In the genomic region with DNA sequence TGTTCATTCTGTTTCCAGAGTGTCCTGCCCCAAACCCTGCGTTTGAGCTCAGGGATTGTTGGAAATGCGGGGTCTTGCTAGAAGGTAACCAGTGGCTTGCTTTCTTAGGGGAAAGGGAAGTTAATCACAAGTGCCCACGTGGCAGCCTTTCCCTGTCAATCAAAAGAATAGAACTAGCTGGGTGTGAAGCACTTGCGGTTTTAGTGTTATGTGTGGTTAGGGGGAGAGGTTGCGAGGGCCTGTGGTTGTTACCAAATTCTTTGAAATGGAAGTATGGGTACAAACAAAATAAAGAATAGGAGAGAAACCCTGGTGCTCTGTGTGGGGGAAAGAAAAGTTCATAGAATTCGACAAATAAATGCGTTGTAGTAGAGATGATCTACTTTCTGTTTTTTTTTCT, we compare ENCODE assay signal across 8 cellular contexts.
DNase-seq lines count a peak whose midpoint lies in the region; ATAC-seq and TF ChIP-seq lines count a peak whose summit lies in the region.

No MANE protein-coding gene starts in this region.

- H3K4me3 ChIP-seq in GM06990 (replicated peaks; ENCODE audit: low read depth, low read length) (peak overlapping the region; percentile 22), NB4 (ENCODE audit: low read depth, low read length) (peak overlapping the region; percentile 37)

- peaks cover 74% of the 10 kb centered on the region for H3K4me1 Mint-ChIP-seq in HFFc6 (ENCODE audit: low read depth)

- no peak for TF ChIP-seq POLR2A in NB4 (IDR thresholded peaks at IDR 0.05; ENCODE audit: extremely low read depth, insufficient read length)

- ATAC-seq in omental fat pad (ENCODE audit: low FRiP score): no peak

- no peaks in the 10 kb centered on the region; the same call in 1 of the 2 replicates for H3K27me3 Mint-ChIP-seq in HFFc6 (ENCODE audit: insufficient read depth)

- H3K36me3 Mint-ChIP-seq in HFFc6 (ENCODE audit: low read depth): peaks cover 26% of the 10 kb centered on the region

- TF ChIP-seq CTCF in GM06990 (IDR thresholded peaks at IDR 0.05; ENCODE audit: insufficient read depth, low read length, poor library complexity, severe bottlenecking): no peak
- TF ChIP-seq CTCF in HFFc6 (IDR thresholded peaks at IDR 0.05): no peak
- TF ChIP-seq CTCF in NB4 (IDR thresholded peaks at IDR 0.05; ENCODE audit: low read depth, low read length): no peak
- TF ChIP-seq CTCF in omental fat pad (IDR thresholded peaks at IDR 0.05): no peak

- H3K27me3 ChIP-seq in GM06990 (replicated peaks; ENCODE audit: control insufficient read depth, insufficient read depth, low read length): no peaks in the 10 kb centered on the region

- H3K9me3 Mint-ChIP-seq in HFFc6: no peaks in the 10 kb centered on the region

- H3K27ac Mint-ChIP-seq in HFFc6: peak overlapping the region; percentile 25; the same call in 1 of the 2 replicates

- no peak overlapping the region for H3K4me3 Mint-ChIP-seq in HFFc6

- no peaks in the 10 kb centered on the region for H3K36me3 ChIP-seq in GM06990 (ENCODE audit: control insufficient read depth, insufficient read depth, low read length)

- DNase-seq in GM06990 (ENCODE audit: extremely low read depth, insufficient read length): peak; percentile 63
- no peak for DNase-seq in HFFc6
- DNase-seq in NB4 (ENCODE audit: low read depth): peak; percentile 95
- DNase-seq in activated CD8-positive, alpha-beta memory T cell treated with anti-CD3 and anti-CD28 coated beads, Interleukin-2, amount 50 U/mL, for 4 hours: peak; percentile 60
- DNase-seq in left kidney (ENCODE audit: low read depth, low spot score): peak; percentile 15
- DNase-seq in stimulated activated CD8-positive, alpha-beta memory T cell treated with anti-CD3 and anti-CD28 coated beads, Interleukin-15, amount 100 ng/mL, for 1 hour (ENCODE audit: low read depth): peak; percentile 35
- no peak for DNase-seq in omental fat pad (ENCODE audit: low spot score)
- DNase-seq in HPDE6-E6E7 (ENCODE audit: extremely low spot score): no peak

Comparison
In these comparisons a context has a peak if more than half of its experiments do, and no peak if none do; other contexts are left out.
1. DNase-seq: peak in GM06990 (single experiment), NB4 (single experiment), activated CD8-positive, alpha-beta memory T cell treated with anti-CD3 and anti-CD28 coated beads, Interleukin-2, amount 50 U/mL, for 4 hours (single experiment), left kidney (single experiment) and stimulated activated CD8-positive, alpha-beta memory T cell treated with anti-CD3 and anti-CD28 coated beads, Interleukin-15, amount 100 ng/mL, for 1 hour (single experiment); none in HFFc6 (single experiment), omental fat pad (single experiment) and HPDE6-E6E7 (single experiment).